In the genomic region with DNA sequence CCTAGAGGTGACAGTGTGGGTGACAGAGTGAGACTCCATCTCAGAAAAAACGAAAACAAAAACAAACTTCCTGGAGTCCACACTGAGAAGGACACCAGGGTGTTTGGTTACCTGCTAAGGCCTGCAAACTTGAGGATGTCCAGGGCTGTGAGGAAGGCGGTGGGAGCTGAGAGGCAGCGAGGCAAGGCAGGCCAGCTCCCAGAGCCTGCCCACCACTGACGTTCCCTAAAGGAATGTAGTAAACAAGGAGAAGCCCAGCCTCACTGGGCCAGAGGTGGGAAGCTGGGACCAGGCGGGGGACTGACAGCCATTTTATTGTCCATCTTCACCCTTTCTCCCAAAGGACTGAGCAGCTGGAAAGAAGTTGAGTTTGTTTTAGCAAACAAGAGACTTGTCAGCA, we compare ENCODE assay signal across 15 cellular contexts. TPM values are rescaled to one million over a fixed set of nuclear protein-coding genes. Genes with fewer than 3 reads are reported as not detected.
DNase-seq lines count a peak whose midpoint lies in the region; ATAC-seq and TF ChIP-seq lines count a peak whose summit lies in the region.
"Had no signal": no experiment of that assay in that cellular context is flagged by ENCODE, and none has a peak within 500 bp of the region (broad histone marks: within the 10 kb centered on the region; RNA-seq: fewer than 3 reads in every experiment).

No MANE protein-coding gene starts in this region.

- H3K27ac Mint-ChIP-seq in activated naive CD8-positive, alpha-beta T cell treated with anti-CD3 and anti-CD28 coated beads, Interleukin-2, amount 50 U/mL, for 24 hours: no peak overlapping the region
- H3K27ac Mint-ChIP-seq in activated naive CD4-positive, alpha-beta T cell treated with anti-CD3 and anti-CD28 coated beads for 36 hours: no peak overlapping the region
- H3K27ac Mint-ChIP-seq: activated CD4-positive, alpha-beta memory T cell treated with anti-CD3 and anti-CD28 coated beads, Interleukin-2, amount 10 ng/mL, durations not matched to agents 7 days and 5 days; memory B cell had no signal

- H3K4me1 Mint-ChIP-seq in activated naive CD8-positive, alpha-beta T cell treated with anti-CD3 and anti-CD28 coated beads, Interleukin-2, amount 50 U/mL, for 24 hours: peaks cover 2% of the 10 kb centered on the region
- H3K4me1 Mint-ChIP-seq in activated naive CD4-positive, alpha-beta T cell treated with anti-CD3 and anti-CD28 coated beads for 36 hours (ENCODE audit: low read depth): no peaks in the 10 kb centered on the region
- H3K4me1 Mint-ChIP-seq: activated CD4-positive, alpha-beta memory T cell treated with anti-CD3 and anti-CD28 coated beads, Interleukin-2, amount 10 ng/mL, durations not matched to agents 7 days and 5 days; memory B cell had no signal

- CTCF ChIA-PET in activated naive CD4-positive, alpha-beta T cell treated with anti-CD3 and anti-CD28 coated beads for 36 hours (lab: Charles Lee): interaction anchor here (1.1 to 2.6 kb wide), 3 partner anchors 17 to 87 kb away, joined by 3 to 8 read pairs (median 4); no protein-coding TSS in a partner anchor

- TF ChIP-seq POLR2A in sigmoid colon (IDR thresholded peaks at IDR 0.05): no peak

- peaks cover 2% of the 10 kb centered on the region for H3K27me3 Mint-ChIP-seq in activated naive CD8-positive, alpha-beta T cell treated with anti-CD3 and anti-CD28 coated beads, Interleukin-2, amount 50 U/mL, for 24 hours
- H3K27me3 Mint-ChIP-seq in activated naive CD4-positive, alpha-beta T cell treated with anti-CD3 and anti-CD28 coated beads for 36 hours (ENCODE audit: low read depth): no peaks in the 10 kb centered on the region

- no peaks in the 10 kb centered on the region for H3K9me3 ChIP-seq in sigmoid colon
- H3K9me3 ChIP-seq: SK-N-SH had no signal

- DNase-seq in ELF-1 (ENCODE audit: low read depth, low spot score): peak; percentile 76
- DNase-seq in choroid plexus epithelial cell (ENCODE audit: low read depth): peak; percentile 69
- DNase-seq in islet precursor cell: peak; percentile 74
- peak; percentile 89 for DNase-seq in sigmoid colon
- DNase-seq in activated naive CD8-positive, alpha-beta T cell treated with anti-CD3 and anti-CD28 coated beads, Interleukin-2, amount 50 U/mL, for 24 hours: no peak
- no peak for DNase-seq in stimulated activated CD8-positive, alpha-beta memory T cell treated with anti-CD3 and anti-CD28 coated beads, Interleukin-4, amount 100 ng/mL, for 48 hours
- DNase-seq in activated naive CD4-positive, alpha-beta T cell treated with anti-CD3 and anti-CD28 coated beads for 36 hours: no peak
- no peak for DNase-seq in NCI-H446 treated with DMSO at 0.1 percent for 48 hours (lab: John Stamatoyannopoulos, UW)
- DNase-seq: activated CD4-positive, alpha-beta memory T cell treated with anti-CD3 and anti-CD28 coated beads, Interleukin-2, amount 10 ng/mL, durations not matched to agents 7 days and 5 days; effector CD4-positive, alpha-beta T cell; NCI-H187; NCI-H524; PC-3; SK-N-SH had no signal

- peak overlapping the region; percentile 85 to 97 (median 90) for H3K27ac ChIP-seq in sigmoid colon

- H3K36me3 Mint-ChIP-seq in activated naive CD8-positive, alpha-beta T cell treated with anti-CD3 and anti-CD28 coated beads, Interleukin-2, amount 50 U/mL, for 24 hours (ENCODE audit: low read depth): no peaks in the 10 kb centered on the region
- H3K36me3 Mint-ChIP-seq in activated naive CD4-positive, alpha-beta T cell treated with anti-CD3 and anti-CD28 coated beads for 36 hours (ENCODE audit: low read depth): no peaks in the 10 kb centered on the region
- H3K36me3 Mint-ChIP-seq: memory B cell had no signal

- H3K27me3 ChIP-seq in sigmoid colon: no peaks in the 10 kb centered on the region

- WGBS in sigmoid colon, 2 donors: 73 to 75% methylated on average over 5 of the region's 5 CpGs

- no peak overlapping the region for H3K4me3 Mint-ChIP-seq in activated naive CD8-positive, alpha-beta T cell treated with anti-CD3 and anti-CD28 coated beads, Interleukin-2, amount 50 U/mL, for 24 hours
- H3K4me3 Mint-ChIP-seq in activated naive CD4-positive, alpha-beta T cell treated with anti-CD3 and anti-CD28 coated beads for 36 hours: no peak overlapping the region
- H3K4me3 Mint-ChIP-seq: activated CD4-positive, alpha-beta memory T cell treated with anti-CD3 and anti-CD28 coated beads, Interleukin-2, amount 10 ng/mL, durations not matched to agents 7 days and 5 days; memory B cell had no signal

- H3K9me3 Mint-ChIP-seq in activated naive CD8-positive, alpha-beta T cell treated with anti-CD3 and anti-CD28 coated beads, Interleukin-2, amount 50 U/mL, for 24 hours: no peaks in the 10 kb centered on the region
- H3K9me3 Mint-ChIP-seq in activated naive CD4-positive, alpha-beta T cell treated with anti-CD3 and anti-CD28 coated beads for 36 hours: no peaks in the 10 kb centered on the region
- H3K9me3 Mint-ChIP-seq: activated CD4-positive, alpha-beta memory T cell treated with anti-CD3 and anti-CD28 coated beads, Interleukin-2, amount 10 ng/mL, durations not matched to agents 7 days and 5 days; memory B cell had no signal

- H3K4me3 ChIP-seq in choroid plexus epithelial cell (ENCODE audit: low read depth, low read length) (no peak overlapping the region), sigmoid colon (peak overlapping the region in 1 of 4 donors; percentile 7)

- H3K36me3 ChIP-seq in sigmoid colon: peaks cover 0 to 42% (median 6%) of the 10 kb centered on the region in 4 donors

- intact Hi-C loops in sigmoid colon (cut with DNase I): no loop called here
- intact Hi-C loops in activated naive CD4-positive, alpha-beta T cell treated with anti-CD3 and anti-CD28 coated beads for 36 hours (cut with micrococcal nuclease): no loop called here

- peaks cover 0 to 100% (median 99%) of the 10 kb centered on the region in 4 donors for H3K4me1 ChIP-seq in sigmoid colon

- TF ChIP-seq EP300 in sigmoid colon (IDR thresholded peaks at IDR 0.05): peak in 1 of 4 donors; percentile 36

- ATAC-seq in activated naive CD8-positive, alpha-beta T cell treated with anti-CD3 and anti-CD28 coated beads, Interleukin-2, amount 50 U/mL, for 24 hours: no peak
- ATAC-seq: PC-3 had no signal

- no peak for TF ChIP-seq CTCF in choroid plexus epithelial cell (conservative IDR thresholded peaks at IDR 0.05; ENCODE audit: low read depth, low read length)
- no peak for TF ChIP-seq CTCF in sigmoid colon (IDR thresholded peaks at IDR 0.05)

RNA-seq across cellular contexts. Expression of a gene that starts 24.1 kb away (rescaled TPM):
- total RNA-seq in sigmoid colon: 10 to 100 TPM; 12.7 to 23.7 (median 19.3) TPM
- polyA plus RNA-seq in sigmoid colon: 1 to 10 TPM; 3.5 to 6.1 (median 3.6) TPM
- under 1 TPM in 1 of 2 experiments, not detected in 1; 0.33 TPM for total RNA-seq in activated naive CD4-positive, alpha-beta T cell treated with anti-CD3 and anti-CD28 coated beads for 36 hours

RNA-seq across cellular contexts. Expression of a gene that starts 33.5 kb away (rescaled TPM):
- 1,000 to 10,000 TPM in 1 of 4 donors, 100 to 1,000 TPM in 3; 633 to 1,011 (median 785) TPM for total RNA-seq in sigmoid colon
- polyA plus RNA-seq in sigmoid colon: 10 to 100 TPM in 2 of 3 donors, 1 to 10 TPM in 1; 4.9 to 75.0 (median 15.6) TPM
- not detected for total RNA-seq in activated naive CD4-positive, alpha-beta T cell treated with anti-CD3 and anti-CD28 coated beads for 36 hours
- total RNA-seq: activated CD4-positive, alpha-beta memory T cell treated with anti-CD3 and anti-CD28 coated beads, Interleukin-2, amount 10 ng/mL, durations not matched to agents 7 days and 5 days had no signal

RNA-seq across cellular contexts. Expression of a gene that starts 42.5 kb away (rescaled TPM):
- total RNA-seq in sigmoid colon: 10 to 100 TPM; 23.3 to 56.7 (median 38.4) TPM
- polyA plus RNA-seq in sigmoid colon: 10 to 100 TPM; 48.6 to 71.4 (median 57.7) TPM
- total RNA-seq in activated naive CD4-positive, alpha-beta T cell treated with anti-CD3 and anti-CD28 coated beads for 36 hours: 10 to 100 TPM; 52.6 to 54.4 TPM

Comparison
In these comparisons a context has a peak if more than half of its experiments do, and no peak if none do; other contexts are left out.
1. DNase-seq: peak in ELF-1 (single experiment), choroid plexus epithelial cell (single experiment), islet precursor cell (single experiment) and sigmoid colon (single experiment); none in activated naive CD8-positive, alpha-beta T cell treated with anti-CD3 and anti-CD28 coated beads, Interleukin-2, amount 50 U/mL, for 24 hours (single experiment), stimulated activated CD8-positive, alpha-beta memory T cell treated with anti-CD3 and anti-CD28 coated beads, Interleukin-4, amount 100 ng/mL, for 48 hours (single experiment), activated naive CD4-positive, alpha-beta T cell treated with anti-CD3 and anti-CD28 coated beads for 36 hours (single experiment) and NCI-H446 treated with DMSO at 0.1 percent for 48 hours (single experiment).
2. RNA of a gene that starts 24.1 kb away (total RNA-seq): 12.7 to 23.7 TPM in sigmoid colon; 0.33 TPM in activated naive CD4-positive, alpha-beta T cell treated with anti-CD3 and anti-CD28 coated beads for 36 hours; every median in the first group is over 10 times any median in the second.
3. RNA of a gene that starts 33.5 kb away (total RNA-seq): 633 to 1,011 TPM in sigmoid colon; not detected in activated naive CD4-positive, alpha-beta T cell treated with anti-CD3 and anti-CD28 coated beads for 36 hours; every median in the first group is over 100 times any median in the second.